In genomic region chr2:108615480-108616090, GRCh38 we compare ENCODE assay signal across 13 cellular contexts.
DNase-seq lines count a peak whose midpoint lies in the region; ATAC-seq, FAIRE-seq and TF ChIP-seq lines count a peak whose summit lies in the region.
"Had no signal": no experiment of that assay in that cellular context is flagged by ENCODE, and none has a peak within 500 bp of the region (broad histone marks: within the 10 kb centered on the region; RNA-seq: fewer than 3 reads in every experiment).

No MANE protein-coding gene starts in this region.

- no peak for DNase-seq in activated naive CD4-positive, alpha-beta T cell treated with anti-CD3 and anti-CD28 coated beads for 36 hours
- DNase-seq in activated naive CD4-positive, alpha-beta T cell treated with Interleukin-2 at 50 U/mL for 16 hours = no peak
- DNase-seq in NCI-H69 (lab: John Stamatoyannopoulos, UW) (peak; percentile 63), GM12878 (ENCODE audit: low read depth, low spot score) (no peak), progenitor cell of endocrine pancreas (ENCODE audit: low spot score, unreplicated experiment) (no peak), Karpas-422 (no peak), small intestine (no peak)
- DNase-seq: activated effector memory CD4-positive, alpha-beta T cell treated with anti-CD3 and anti-CD28 coated beads, Interleukin-2, amount 50 U/mL, for 16 hours; AML-193; gastrocnemius medialis; NCI-H82; T-helper 9 cell had no signal

- H3K27me3 ChIP-seq in GM12878 (replicated peaks in 1 of 2; ENCODE audit: control insufficient read depth in 2 of 2, insufficient read depth in 2 of 2, low read length in 1 of 2) (no peaks in the 10 kb centered on the region), Karpas-422 (ENCODE audit: low read length) (no peaks in the 10 kb centered on the region), small intestine (ENCODE audit: control insufficient read depth in 2 of 2, insufficient read depth in 2 of 2, low read length in 2 of 2) (no peaks in the 10 kb centered on the region)
- H3K27me3 ChIP-seq: gastrocnemius medialis had no signal

- no peaks in the 10 kb centered on the region for H3K9me3 Mint-ChIP-seq in activated naive CD4-positive, alpha-beta T cell treated with anti-CD3 and anti-CD28 coated beads for 36 hours
- no peaks in the 10 kb centered on the region for H3K9me3 Mint-ChIP-seq in progenitor cell of endocrine pancreas (ENCODE audit: low read depth)

- H4K20me1 ChIP-seq in GM12878 (ENCODE audit: control insufficient read depth, insufficient read depth) (peaks cover 4% of the 10 kb centered on the region; the same call in 1 of the 2 replicates), Karpas-422 (ENCODE audit: insufficient read depth, low read depth, low read length) (peaks cover 43% of the 10 kb centered on the region)

- H2AFZ ChIP-seq in GM12878 (ENCODE audit: control insufficient read depth, low read depth, low read length) = no peak overlapping the region
- no peak overlapping the region for H2AFZ ChIP-seq in Karpas-422 (ENCODE audit: low read length)

- TF ChIP-seq RAD21 in GM12878 (IDR thresholded peaks at IDR 0.05; ENCODE audit: insufficient read depth, low read depth, low read length) = no peak

- H3K4me2 ChIP-seq in GM12878 (ENCODE audit: control insufficient read depth, insufficient read depth) = no peak overlapping the region
- H3K4me2 ChIP-seq in Karpas-422 (ENCODE audit: low read depth, low read length, poor library complexity, severe bottlenecking) = no peak overlapping the region

- H3K79me2 ChIP-seq in GM12878 (ENCODE audit: control insufficient read depth, insufficient read depth, low read length) (peaks cover 9% of the 10 kb centered on the region), Karpas-422 (ENCODE audit: low read length) (no peaks in the 10 kb centered on the region)

- no peaks in the 10 kb centered on the region for H3K9me2 ChIP-seq in Karpas-422 (replicated peaks; ENCODE audit: insufficient read depth, low read length)

- H3K9me3 ChIP-seq in GM12878 (replicated peaks; ENCODE audit: control insufficient read depth, insufficient read depth, low read length) (no peaks in the 10 kb centered on the region), Karpas-422 (ENCODE audit: low read length) (no peaks in the 10 kb centered on the region), small intestine (ENCODE audit: control insufficient read depth, low read depth) (no peaks in the 10 kb centered on the region)
- H3K9me3 ChIP-seq: gastrocnemius medialis had no signal

- H3K4me1 Mint-ChIP-seq in activated naive CD4-positive, alpha-beta T cell treated with anti-CD3 and anti-CD28 coated beads for 36 hours (ENCODE audit: low read depth) = peaks cover 83% of the 10 kb centered on the region
- H3K4me1 Mint-ChIP-seq in progenitor cell of endocrine pancreas (ENCODE audit: low read depth) = peaks cover 41% of the 10 kb centered on the region

- H3K27me3 Mint-ChIP-seq in activated naive CD4-positive, alpha-beta T cell treated with anti-CD3 and anti-CD28 coated beads for 36 hours (ENCODE audit: low read depth) = no peaks in the 10 kb centered on the region
- no peaks in the 10 kb centered on the region for H3K27me3 Mint-ChIP-seq in progenitor cell of endocrine pancreas

- no TSS peak for BruUV-seq in GM12878 (replicated peaks; lab: Mats Ljungman, UMichigan)

- H3K27ac Mint-ChIP-seq in activated naive CD4-positive, alpha-beta T cell treated with anti-CD3 and anti-CD28 coated beads for 36 hours = peak overlapping the region; percentile 58
- H3K27ac Mint-ChIP-seq in progenitor cell of endocrine pancreas = peak overlapping the region; percentile 3

- H3K9ac ChIP-seq in GM12878 (ENCODE audit: control insufficient read depth, insufficient read depth, low read length) (no peak overlapping the region), Karpas-422 (ENCODE audit: low read length) (no peak overlapping the region)

- CTCF ChIA-PET in activated naive CD4-positive, alpha-beta T cell treated with anti-CD3 and anti-CD28 coated beads for 36 hours (lab: Charles Lee) = interaction anchor here (0.7 to 10.4 kb wide), 4 partner anchors 10 to 21 kb away, joined by 4 to 147 read pairs (median 8); no protein-coding TSS in a partner anchor
- CTCF ChIA-PET in GM12878 (lab: Yijun Ruan, JAX) = interaction anchor here (1.1 to 10.4 kb wide), 3 partner anchors 9 to 17 kb away, joined by 3 to 441 read pairs (median 7); no protein-coding TSS in a partner anchor

- TF ChIP-seq CTCF in GM12878 (IDR thresholded peaks at IDR 0.05 in 2 of 3, conservative IDR thresholded peaks at IDR 0.05 in 1 of 3; ENCODE audit: control insufficient read depth in 2 of 3, extremely low read depth in 1 of 3, insufficient read depth in 1 of 3, low read depth in 3 of 3, low read length in 3 of 3) (no peak), progenitor cell of endocrine pancreas (IDR thresholded peaks at IDR 0.05; ENCODE audit: unreplicated experiment) (no peak)

- no peaks in the 10 kb centered on the region for H3K36me3 ChIP-seq in GM12878 (ENCODE audit: control insufficient read depth in 2 of 2, insufficient read depth in 2 of 2, low read length in 1 of 2)
- H3K36me3 ChIP-seq in Karpas-422 (ENCODE audit: insufficient read depth, low read length) = no peaks in the 10 kb centered on the region
- no peaks in the 10 kb centered on the region for H3K36me3 ChIP-seq in small intestine (ENCODE audit: control insufficient read depth in 2 of 2, insufficient read depth in 2 of 2, low read length in 2 of 2)
- H3K36me3 ChIP-seq: gastrocnemius medialis had no signal

- TF ChIP-seq POLR2A in GM12878 (IDR thresholded peaks at IDR 0.05; ENCODE audit: low read depth, low read length) = no peak

- H3K27ac ChIP-seq in GM12878 (ENCODE audit: control insufficient read depth, insufficient read depth) = no peak overlapping the region
- no peak overlapping the region for H3K27ac ChIP-seq in Karpas-422 (ENCODE audit: low read length)
- H3K27ac ChIP-seq in small intestine (ENCODE audit: low read depth in 1 of 2, low read length in 1 of 2) = peak overlapping the region in 1 of 2 donors; percentile 0
- H3K27ac ChIP-seq: gastrocnemius medialis had no signal

- H3K4me3 ChIP-seq in GM12878 (no peak overlapping the region), Karpas-422 (ENCODE audit: low read length) (no peak overlapping the region), small intestine (ENCODE audit: low read depth in 1 of 2, low read length in 2 of 2) (no peak overlapping the region)
- H3K4me3 ChIP-seq: gastrocnemius medialis had no signal

- RAD21 ChIA-PET in GM12878 (lab: Charles Lee; ENCODE audit: unreplicated experiment) = interaction anchor here (3.0 to 10.2 kb wide), 2 partner anchors 9 to 16 kb away, joined by 6 to 441 read pairs; no protein-coding TSS in a partner anchor

- H3K4me1 ChIP-seq in GM12878 (ENCODE audit: control insufficient read depth, insufficient read depth, low read length) (peaks cover 39% of the 10 kb centered on the region), Karpas-422 (ENCODE audit: low read length) (no peaks in the 10 kb centered on the region), small intestine (ENCODE audit: control insufficient read depth in 2 of 2, insufficient read depth in 1 of 2, low read depth in 1 of 2, low read length in 1 of 2) (peaks cover 0 to 10% of the 10 kb centered on the region in 2 donors)

- no peak for ATAC-seq in GM12878
- no peak for ATAC-seq in HG03354 (IDR thresholded peaks at IDR 0.05; ENCODE audit: poor library complexity, severe bottlenecking, unreplicated experiment)
- ATAC-seq: gastrocnemius medialis had no signal

- POLR2A ChIA-PET in GM12878 (lab: Charles Lee) = interaction anchor here (0.6 to 1.9 kb wide), 5 partner anchors 9 to 86 kb away, joined by 3 to 10 read pairs (median 6); no protein-coding TSS in a partner anchor

- intact Hi-C loops in activated naive CD4-positive, alpha-beta T cell treated with anti-CD3 and anti-CD28 coated beads for 36 hours (cut with micrococcal nuclease) = no loop called here
- intact Hi-C loops in GM12878 (cut with micrococcal nuclease; ENCODE audit: unreplicated experiment) = no loop called here

- in situ Hi-C loops in GM12878 (cut with MboI) = no loop called here

- TF ChIP-seq EP300 in GM12878 (IDR thresholded peaks at IDR 0.05; ENCODE audit: borderline replicate concordance in 1 of 2, control insufficient read depth in 1 of 2, low read depth in 2 of 2, low read length in 2 of 2) = no peak

- no peaks in the 10 kb centered on the region for H3K36me3 Mint-ChIP-seq in activated naive CD4-positive, alpha-beta T cell treated with anti-CD3 and anti-CD28 coated beads for 36 hours (ENCODE audit: low read depth)
- H3K36me3 Mint-ChIP-seq in progenitor cell of endocrine pancreas (ENCODE audit: insufficient read depth) = no peaks in the 10 kb centered on the region

- 82% methylated on average over 2 of the region's 2 CpGs for WGBS in GM12878 (ENCODE audit: insufficient coverage, insufficient replicate concordance, low lambda C conversion rate, missing lambda C conversion rate)
- WGBS in small intestine, 3 donors = 46 to 58% (median 57%) methylated on average over 2 of the region's 2 CpGs

- FAIRE-seq in GM12878 (lab: Jason Lieb, UNC) (no peak), small intestine (lab: Jason Lieb, UNC) (no peak)

- no peak overlapping the region for H3K4me3 Mint-ChIP-seq in activated naive CD4-positive, alpha-beta T cell treated with anti-CD3 and anti-CD28 coated beads for 36 hours
- H3K4me3 Mint-ChIP-seq in progenitor cell of endocrine pancreas (ENCODE audit: low read depth) = no peak overlapping the region

- SMC1A ChIA-PET in GM12878 (lab: Charles Lee; ENCODE audit: uncharacterized antibody, unreplicated experiment) = interaction anchor here (1.1 to 19.4 kb wide), 4 partner anchors 9 to 40 kb away, joined by 5 to 800 read pairs (median 13); no protein-coding TSS in a partner anchor

TF ChIP-seq in GM12878, 131 proteins besides CTCF, POLR2A, EP300 and RAD21 (continues in another document):
- TF ChIP-seq ELK1 (IDR thresholded peaks at IDR 0.05; ENCODE audit: low read depth, low read length) (peak; percentile 17; the same call in 1 of the 2 replicates), ATF3 (IDR thresholded peaks at IDR 0.05; ENCODE audit: borderline replicate concordance, extremely low read depth, low read depth, low read length) (no peak)
